ENCODE assay signal across 14 cellular contexts in the genomic region with DNA sequence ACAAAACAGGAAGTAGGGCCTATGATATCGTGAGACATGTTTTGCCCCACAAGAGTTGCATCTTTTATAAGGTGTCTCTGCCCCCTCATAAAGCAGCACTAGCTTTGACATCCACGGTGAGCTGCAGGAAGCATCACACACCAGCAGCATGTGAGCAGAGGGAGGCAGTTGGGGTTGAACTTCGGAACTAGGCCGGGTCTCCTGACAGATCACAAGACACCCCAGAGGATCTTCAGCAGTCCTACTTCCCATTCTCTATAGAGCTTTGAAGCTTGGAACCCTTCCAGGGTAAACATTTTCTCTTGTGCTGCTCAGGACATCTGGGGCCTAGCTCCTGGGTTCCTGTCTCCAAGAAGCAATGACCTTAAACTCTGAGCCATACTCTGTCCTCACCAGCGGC. TPM values are rescaled to one million over a fixed set of nuclear protein-coding genes. Genes with fewer than 3 reads are reported as not detected.
DNase-seq lines count a peak whose midpoint lies in the region; FAIRE-seq and TF ChIP-seq lines count a peak whose summit lies in the region.
"Had no signal": no experiment of that assay in that cellular context is flagged by ENCODE, and none has a peak within 500 bp of the region (broad histone marks: within the 10 kb centered on the region; RNA-seq: fewer than 3 reads in every experiment).

No MANE protein-coding gene starts in this region.

- no peaks in the 10 kb centered on the region for H3K27me3 Mint-ChIP-seq in activated T-helper 2 cell treated with anti-CD3 and anti-CD28 coated beads, Interferon-gamma antibody, Interleukin-2, Interleukin-4, amounts not matched to agents 10 μg/mL and 5 μg/mL and 100 μg/mL, durations not matched to agents 14 hours and 24 hours and 36 hours (ENCODE audit: low read depth)
- H3K27me3 Mint-ChIP-seq: naive B cell; stimulated activated memory B cell treated with anti-CD40 and anti-IgM and Interleukin-4, amounts not matched to agents 10 μg/mL and 1 μg/mL and 100 μg/mL, for 72 hours had no signal

- no peaks in the 10 kb centered on the region for H3K9me3 Mint-ChIP-seq in activated T-helper 2 cell treated with anti-CD3 and anti-CD28 coated beads, Interferon-gamma antibody, Interleukin-2, Interleukin-4, amounts not matched to agents 10 μg/mL and 5 μg/mL and 100 μg/mL, durations not matched to agents 14 hours and 24 hours and 36 hours
- H3K9me3 Mint-ChIP-seq: stimulated activated memory B cell treated with anti-CD40 and anti-IgM and Interleukin-4, amounts not matched to agents 10 μg/mL and 1 μg/mL and 100 μg/mL, for 72 hours had no signal

- H3K36me3 ChIP-seq in brain microvascular endothelial cell (replicated peaks) (no peaks in the 10 kb centered on the region), hepatocyte (replicated peaks; ENCODE audit: insufficient read depth, low read depth) (no peaks in the 10 kb centered on the region), small intestine (ENCODE audit: control insufficient read depth in 2 of 2, insufficient read depth in 2 of 2, low read length in 2 of 2) (peaks cover 0 to 1% of the 10 kb centered on the region in 2 donors)

- 63% methylated on average over 5 of the region's 5 CpGs for WGBS in hepatocyte (ENCODE audit: low lambda C conversion rate, missing lambda C conversion rate)
- 61 to 72% (median 70%) methylated on average over 5 of the region's 5 CpGs for WGBS in small intestine, 3 donors

- H3K27ac Mint-ChIP-seq in activated T-helper 2 cell treated with anti-CD3 and anti-CD28 coated beads, Interferon-gamma antibody, Interleukin-2, Interleukin-4, amounts not matched to agents 10 μg/mL and 5 μg/mL and 100 μg/mL, durations not matched to agents 14 hours and 24 hours and 36 hours, result no peak overlapping the region
- H3K27ac Mint-ChIP-seq: stimulated activated memory B cell treated with anti-CD40 and anti-IgM and Interleukin-4, amounts not matched to agents 10 μg/mL and 1 μg/mL and 100 μg/mL, for 72 hours had no signal

- no peak overlapping the region for H3K4me2 ChIP-seq in hepatocyte

- H3K9me3 ChIP-seq in hepatocyte (ENCODE audit: low read depth) (no peaks in the 10 kb centered on the region), small intestine (ENCODE audit: control insufficient read depth, low read depth) (no peaks in the 10 kb centered on the region)

- H3K27me3 ChIP-seq in brain microvascular endothelial cell (replicated peaks) (no peaks in the 10 kb centered on the region), hepatocyte (no peaks in the 10 kb centered on the region), small intestine (ENCODE audit: control insufficient read depth in 2 of 2, insufficient read depth in 2 of 2, low read length in 2 of 2) (no peaks in the 10 kb centered on the region)

- H3K4me1 ChIP-seq in hepatocyte (ENCODE audit: insufficient read depth) (no peaks in the 10 kb centered on the region), small intestine (ENCODE audit: control insufficient read depth in 2 of 2, insufficient read depth in 1 of 2, low read depth in 1 of 2, low read length in 1 of 2) (no peaks in the 10 kb centered on the region)

- H3K27ac ChIP-seq in brain microvascular endothelial cell (no peak overlapping the region), hepatocyte (no peak overlapping the region), small intestine (ENCODE audit: low read depth in 1 of 2, low read length in 1 of 2) (no peak overlapping the region)

- H4K20me1 ChIP-seq in hepatocyte (ENCODE audit: insufficient read depth, poor library complexity, severe bottlenecking), result no peaks in the 10 kb centered on the region

- H3K4me1 Mint-ChIP-seq in activated T-helper 2 cell treated with anti-CD3 and anti-CD28 coated beads, Interferon-gamma antibody, Interleukin-2, Interleukin-4, amounts not matched to agents 10 μg/mL and 5 μg/mL and 100 μg/mL, durations not matched to agents 14 hours and 24 hours and 36 hours (ENCODE audit: low read depth), result no peaks in the 10 kb centered on the region
- H3K4me1 Mint-ChIP-seq: naive B cell; stimulated activated memory B cell treated with anti-CD40 and anti-IgM and Interleukin-4, amounts not matched to agents 10 μg/mL and 1 μg/mL and 100 μg/mL, for 72 hours had no signal

- DNase-seq in Kasumi-1 (lab: John Stamatoyannopoulos, UW) (peak; percentile 18 to 19), brain microvascular endothelial cell (peak; percentile 8), hepatocyte (ENCODE audit: low spot score) (peak; percentile 20), small intestine (peak; percentile 0), NK-92 (lab: John Stamatoyannopoulos, UW; ENCODE audit: unreplicated experiment) (no peak)
- no peak for DNase-seq in stimulated activated CD4-positive, alpha-beta T cell treated with anti-CD3 and anti-CD28 coated beads, Interleukin-4, amount 100 ng/mL, for 1 hour
- no peak for DNase-seq in activated T-helper 2 cell treated with anti-CD3 and anti-CD28 coated beads, Interferon-gamma antibody, Interleukin-2, Interleukin-4, amounts not matched to agents 10 μg/mL and 5 μg/mL and 100 μg/mL, durations not matched to agents 14 hours and 24 hours and 36 hours (ENCODE audit: low spot score)
- DNase-seq: naive B cell, NCI-H1417, NCI-H526, T1000 had no signal

- H3K9me2 ChIP-seq in hepatocyte (replicated peaks; ENCODE audit: insufficient read depth), result no peaks in the 10 kb centered on the region

- intact Hi-C loops in activated T-helper 2 cell treated with anti-CD3 and anti-CD28 coated beads, Interferon-gamma antibody, Interleukin-2, Interleukin-4, amounts not matched to agents 10 μg/mL and 5 μg/mL and 100 μg/mL, durations not matched to agents 14 hours and 24 hours and 36 hours (cut with micrococcal nuclease), result no loop called here

- H3K4me3 ChIP-seq in brain microvascular endothelial cell (ENCODE audit: low read depth, low read length) (no peak overlapping the region), hepatocyte (no peak overlapping the region), small intestine (ENCODE audit: low read depth in 1 of 2, low read length in 2 of 2) (no peak overlapping the region)

- no peak overlapping the region for H2AFZ ChIP-seq in hepatocyte

- TF ChIP-seq CTCF in brain microvascular endothelial cell (IDR thresholded peaks at IDR 0.05; ENCODE audit: low read depth, low read length, missing control alignments) (no peak), hepatocyte (IDR thresholded peaks at IDR 0.05; ENCODE audit: poor library complexity) (no peak)

- no peak for FAIRE-seq in small intestine (lab: Jason Lieb, UNC)
- FAIRE-seq: islet of Langerhans had no signal

- H3K4me3 Mint-ChIP-seq in activated T-helper 2 cell treated with anti-CD3 and anti-CD28 coated beads, Interferon-gamma antibody, Interleukin-2, Interleukin-4, amounts not matched to agents 10 μg/mL and 5 μg/mL and 100 μg/mL, durations not matched to agents 14 hours and 24 hours and 36 hours (ENCODE audit: low read depth), result no peak overlapping the region
- H3K4me3 Mint-ChIP-seq: naive B cell; stimulated activated memory B cell treated with anti-CD40 and anti-IgM and Interleukin-4, amounts not matched to agents 10 μg/mL and 1 μg/mL and 100 μg/mL, for 72 hours had no signal

- peaks cover 10% of the 10 kb centered on the region for H3K36me3 Mint-ChIP-seq in activated T-helper 2 cell treated with anti-CD3 and anti-CD28 coated beads, Interferon-gamma antibody, Interleukin-2, Interleukin-4, amounts not matched to agents 10 μg/mL and 5 μg/mL and 100 μg/mL, durations not matched to agents 14 hours and 24 hours and 36 hours (ENCODE audit: low read depth)

- in situ Hi-C loops in brain microvascular endothelial cell (cut with HindIII; ENCODE audit: low pct_ligation_motif_present, low sequenced_read_pairs), result no loop called here

- H3K79me2 ChIP-seq in hepatocyte, result no peaks in the 10 kb centered on the region

RNA-seq across cellular contexts. Expression of gene YY2, which starts 27.5 kb away (rescaled TPM):
- total RNA-seq in hepatocyte, result 1.5 and 2.4 TPM in 2 replicates
- polyA plus RNA-seq in hepatocyte (1.1 and 1.2 TPM in 2 replicates), small intestine (under 1 TPM in 1 of 3 donors, not detected in 2; 0.95 TPM)
- total RNA-seq in activated T-helper 2 cell treated with anti-CD3 and anti-CD28 coated beads, Interferon-gamma antibody, Interleukin-2, Interleukin-4, amounts not matched to agents 10 μg/mL and 5 μg/mL and 100 μg/mL, durations not matched to agents 14 hours and 24 hours and 36 hours, result 1.7 and 2.0 TPM in 2 replicates
- total RNA-seq: G401 had no signal

RNA-seq across cellular contexts. Expression of gene MBTPS2, which starts 43.8 kb away (rescaled TPM):
- total RNA-seq in hepatocyte, result 18.5 and 19.9 TPM in 2 replicates
- polyA plus RNA-seq in hepatocyte (9.3 and 18.4 TPM in 2 replicates), small intestine (1 to 10 TPM in 1 of 3 donors, under 1 TPM in 2; 0.54 to 5.3 (median 0.89) TPM)
- 9.8 and 10.4 TPM in 2 replicates for total RNA-seq in activated T-helper 2 cell treated with anti-CD3 and anti-CD28 coated beads, Interferon-gamma antibody, Interleukin-2, Interleukin-4, amounts not matched to agents 10 μg/mL and 5 μg/mL and 100 μg/mL, durations not matched to agents 14 hours and 24 hours and 36 hours

RNA-seq across cellular contexts. Expression of gene SMS, which starts 57.3 kb away (rescaled TPM):
- total RNA-seq in hepatocyte, result 62.3 and 70.1 TPM in 2 replicates
- 76.6 and 80.9 TPM in 2 replicates for polyA plus RNA-seq in hepatocyte
- 10 to 100 TPM; 60.3 to 89.2 (median 87.0) TPM for polyA plus RNA-seq in small intestine
- 143 TPM in 2 replicates for total RNA-seq in activated T-helper 2 cell treated with anti-CD3 and anti-CD28 coated beads, Interferon-gamma antibody, Interleukin-2, Interleukin-4, amounts not matched to agents 10 μg/mL and 5 μg/mL and 100 μg/mL, durations not matched to agents 14 hours and 24 hours and 36 hours

Comparison
In these comparisons a context has a peak if more than half of its experiments do, and no peak if none do; other contexts are left out.
1. DNase-seq: peak in Kasumi-1 (2 of 2), brain microvascular endothelial cell (single experiment), hepatocyte (single experiment) and small intestine (single experiment); none in NK-92 (single experiment), stimulated activated CD4-positive, alpha-beta T cell treated with anti-CD3 and anti-CD28 coated beads, Interleukin-4, amount 100 ng/mL, for 1 hour (single experiment) and activated T-helper 2 cell treated with anti-CD3 and anti-CD28 coated beads, Interferon-gamma antibody, Interleukin-2, Interleukin-4, amounts not matched to agents 10 μg/mL and 5 μg/mL and 100 μg/mL, durations not matched to agents 14 hours and 24 hours and 36 hours (single experiment).